1 cellular context compared by ENCODE assay signal in genomic region chr6:166543603-166544293, GRCh38.
TF ChIP-seq lines count a peak whose summit lies in the region.

No MANE protein-coding gene starts in this region.

TF ChIP-seq in H1, 55 proteins besides CTCF, POLR2A, EP300 and RAD21:
- TF ChIP-seq MAX (IDR thresholded peaks at IDR 0.05) (no peak), EGR1 (IDR thresholded peaks at IDR 0.05; ENCODE audit: borderline replicate concordance, low read depth, low read length) (no peak), ASH2L (IDR thresholded peaks at IDR 0.05; ENCODE audit: low read length) (no peak), BACH1 (IDR thresholded peaks at IDR 0.05; ENCODE audit: low read length) (no peak), SAP30 (IDR thresholded peaks at IDR 0.05; ENCODE audit: insufficient read depth, insufficient replicate concordance, low read length) (no peak), USF2 (IDR thresholded peaks at IDR 0.05; ENCODE audit: low read length) (no peak)
